ENCODE assay signal across 18 cellular contexts in genomic region chr7:127798023-127798422, GRCh38.
DNase-seq lines count a peak whose midpoint lies in the region; FAIRE-seq and TF ChIP-seq lines count a peak whose summit lies in the region.
"Had no signal": no experiment of that assay in that cellular context is flagged by ENCODE, and none has a peak within 500 bp of the region (broad histone marks: within the 10 kb centered on the region; RNA-seq: fewer than 3 reads in every experiment).

No MANE protein-coding gene starts in this region.

- TF ChIP-seq POLR2A in GM12891 (IDR thresholded peaks at IDR 0.05; ENCODE audit: low read depth, low read length) = no peak

- FAIRE-seq in GM12891 (lab: Jason Lieb, UNC) = no peak
- FAIRE-seq: islet of Langerhans had no signal

- no peak for TF ChIP-seq CTCF in choroid plexus epithelial cell (conservative IDR thresholded peaks at IDR 0.05; ENCODE audit: low read depth, low read length)

- peak in 49 of 76 experiments; percentile 2 to 57 (median 25) for DNase-seq in HUDEP-2 (lab: John Stamatoyannopoulos, UW; ENCODE audit: unreplicated experiment in 76 of 76)
- DNase-seq in NCI-H2227 (lab: John Stamatoyannopoulos, UW; ENCODE audit: unreplicated experiment) = peak; percentile 66
- peak; percentile 47 for DNase-seq in choroid plexus epithelial cell (ENCODE audit: low read depth)
- peak; percentile 35 for DNase-seq in myocyte (ENCODE audit: low read depth)
- no peak for DNase-seq in GM19240 (ENCODE audit: insufficient read length, low spot score)
- no peak for DNase-seq in SIG-M5 (lab: John Stamatoyannopoulos, UW)
- DNase-seq in GM12891 (ENCODE audit: insufficient read length, low spot score) = no peak
- DNase-seq in activated T-cell treated with anti-CD3 and anti-CD28 coated beads, Interleukin-2, amount 50 U/mL, for 1 hour = no peak
- DNase-seq: activated CD4-positive, alpha-beta T cell treated with anti-CD3 and anti-CD28 coated beads, Interleukin-2, amount 50 U/mL, for 1 hour; activated T-cell treated with anti-CD3 and anti-CD28 coated beads, Interleukin-2, amount 50 U/mL, for 4 hours; DMS153; midbrain; NCI-H2081 treated with DMSO at 0.1 percent for 48 hours; stimulated activated CD4-positive, alpha-beta T cell treated with anti-CD3 and anti-CD28 coated beads, Interleukin-4, amount 100 ng/mL, for 24 hours; T1000 had no signal

- H3K4me3 ChIP-seq in choroid plexus epithelial cell (ENCODE audit: low read depth, low read length) = no peak overlapping the region
- H3K4me3 ChIP-seq: SJCRH30, thoracic aorta had no signal

TF ChIP-seq in GM12891, 5 proteins besides CTCF, POLR2A, EP300 and RAD21:
- TF ChIP-seq POU2F2 (IDR thresholded peaks at IDR 0.05; ENCODE audit: low read depth, low read length) = no peak
- no peak for TF ChIP-seq POLR2AphosphoS5 (IDR thresholded peaks at IDR 0.05; ENCODE audit: low read depth, low read length)
- no peak for TF ChIP-seq PAX5 (IDR thresholded peaks at IDR 0.05; ENCODE audit: insufficient read depth, low read length, severe bottlenecking)
- TF ChIP-seq TAF1 (IDR thresholded peaks at IDR 0.05; ENCODE audit: low read depth, low read length) = no peak
- no peak for TF ChIP-seq SPI1 (IDR thresholded peaks at IDR 0.05; ENCODE audit: low read depth, low read length)
TF ChIP-seq in GM12891: peak in this region for 0.

Comparison
In these comparisons a context has a peak if more than half of its experiments do, and no peak if none do; other contexts are left out.
1. DNase-seq: peak in HUDEP-2 (49 of 76), NCI-H2227 (single experiment), choroid plexus epithelial cell (single experiment) and myocyte (single experiment); none in GM19240 (single experiment), SIG-M5 (single experiment), GM12891 (single experiment) and activated T-cell treated with anti-CD3 and anti-CD28 coated beads, Interleukin-2, amount 50 U/mL, for 1 hour (single experiment).